ENCODE assay signal across 8 cellular contexts in genomic region chr15:72231847-72232461, GRCh38. TPM values are rescaled to one million over a fixed set of nuclear protein-coding genes. Genes with fewer than 3 reads are reported as not detected.
DNase-seq lines count a peak whose midpoint lies in the region; ATAC-seq and TF ChIP-seq lines count a peak whose summit lies in the region.

No MANE protein-coding gene starts in this region.

- H3K27ac ChIP-seq in esophagus (ENCODE audit: low read depth in 2 of 2, low read length in 1 of 2): peak overlapping the region; percentile 99
- H3K27ac ChIP-seq in muscle layer of colon (ENCODE audit: low read depth, low read length): peak overlapping the region; percentile 98
- H3K27ac ChIP-seq in testis: peak overlapping the region; percentile 96

- H3K27me3 ChIP-seq in esophagus (ENCODE audit: control insufficient read depth in 1 of 2, insufficient read depth in 2 of 2, low read length in 2 of 2) (no peaks in the 10 kb centered on the region), muscle layer of colon (ENCODE audit: control insufficient read depth in 1 of 2, insufficient read depth in 2 of 2, low read length in 2 of 2) (no peaks in the 10 kb centered on the region), testis (no peaks in the 10 kb centered on the region)

- TF ChIP-seq POLR2A in testis (IDR thresholded peaks at IDR 0.05): no peak

- peak; percentile 43 for DNase-seq in activated gamma-delta T cell treated with Interleukin-2 at 50 U/mL for 16 hours
- no peak for DNase-seq in activated gamma-delta T cell (lab: John Stamatoyannopoulos, UW)
- DNase-seq in NCI-H446 (lab: John Stamatoyannopoulos, UW): peak; percentile 19 to 52
- DNase-seq in activated T-cell treated with anti-CD3 and anti-CD28 coated beads for 1 hour (ENCODE audit: low read depth): peak; percentile 33
- peak; percentile 76 for DNase-seq in testis

- ATAC-seq in HG03565 (IDR thresholded peaks at IDR 0.05; ENCODE audit: unreplicated experiment): no peak

- H3K9ac ChIP-seq in muscle layer of colon (ENCODE audit: low read length): peak overlapping the region; percentile 46

- H3K9me3 ChIP-seq in esophagus (ENCODE audit: control insufficient read depth in 2 of 2, insufficient read depth in 1 of 2, low read depth in 1 of 2, low read length in 1 of 2): no peaks in the 10 kb centered on the region
- H3K9me3 ChIP-seq in muscle layer of colon (ENCODE audit: low read length): no peaks in the 10 kb centered on the region
- H3K9me3 ChIP-seq in testis: no peaks in the 10 kb centered on the region

- H3K4me1 ChIP-seq in esophagus (ENCODE audit: control insufficient read depth in 2 of 2, insufficient read depth in 2 of 2, low read length in 1 of 2) (peaks cover 4 to 7% of the 10 kb centered on the region in 2 donors), muscle layer of colon (ENCODE audit: insufficient read depth, low read length) (peaks cover 36% of the 10 kb centered on the region), testis (peaks cover 32% of the 10 kb centered on the region)

- intact Hi-C loops in testis (cut with DNase I; ENCODE audit: low total_unique reads): loop anchor here (2.0 kb wide), 1 partner anchor 41 kb away; the partner anchor contains the start of gene PARP6

- H3K36me3 ChIP-seq in esophagus (ENCODE audit: control insufficient read depth in 2 of 2, insufficient read depth in 2 of 2, low read length in 1 of 2): no peaks in the 10 kb centered on the region
- H3K36me3 ChIP-seq in muscle layer of colon (ENCODE audit: insufficient read depth, low read length): no peaks in the 10 kb centered on the region
- H3K36me3 ChIP-seq in testis (ENCODE audit: low read depth, missing control alignments): no peaks in the 10 kb centered on the region

- WGBS in esophagus, 2 donors: 1 to 3% methylated on average over 13 of the region's 13 CpGs
- WGBS in testis, 2 donors: 0 to 3% methylated on average over 13 of the region's 13 CpGs

- no peak for TF ChIP-seq CTCF in testis (IDR thresholded peaks at IDR 0.05)

- H3K4me3 ChIP-seq in esophagus (ENCODE audit: low read depth in 1 of 2, low read length in 2 of 2): peak overlapping the region; percentile 93 to 94
- H3K4me3 ChIP-seq in muscle layer of colon (ENCODE audit: low read depth in 1 of 2, low read length in 2 of 2): peak overlapping the region; percentile 86 to 91
- H3K4me3 ChIP-seq in testis: peak overlapping the region; percentile 84 to 93

RNA-seq across cellular contexts. Expression of gene PKM, which starts 1.0 kb away (rescaled TPM):
- 100 to 1,000 TPM; 235 to 528 TPM for polyA plus RNA-seq in esophagus
- 100 to 1,000 TPM; 521 to 530 TPM for total RNA-seq in testis
- polyA plus RNA-seq in testis (ENCODE audit: insufficient read depth, low read depth, low replicate concordance): 602 TPM

RNA-seq across cellular contexts. Expression of gene GRAMD2A, which starts 34.4 kb away (rescaled TPM):
- polyA plus RNA-seq in esophagus (1 to 10 TPM; 1.1 to 1.6 TPM), testis (ENCODE audit: insufficient read depth, low read depth, low replicate concordance) (3.1 TPM)
- 1 to 10 TPM in 1 of 2 donors, under 1 TPM in 1; 0.31 to 1.4 TPM for total RNA-seq in testis

RNA-seq across cellular contexts. Expression of gene PARP6, which starts 40.4 kb away (rescaled TPM):
- polyA plus RNA-seq in esophagus (10 to 100 TPM; 28.4 to 52.3 TPM), testis (ENCODE audit: insufficient read depth, low read depth, low replicate concordance) (190 TPM)
- 100 to 1,000 TPM; 114 to 182 TPM for total RNA-seq in testis
